16 cellular contexts compared by ENCODE assay signal in the genomic region with DNA sequence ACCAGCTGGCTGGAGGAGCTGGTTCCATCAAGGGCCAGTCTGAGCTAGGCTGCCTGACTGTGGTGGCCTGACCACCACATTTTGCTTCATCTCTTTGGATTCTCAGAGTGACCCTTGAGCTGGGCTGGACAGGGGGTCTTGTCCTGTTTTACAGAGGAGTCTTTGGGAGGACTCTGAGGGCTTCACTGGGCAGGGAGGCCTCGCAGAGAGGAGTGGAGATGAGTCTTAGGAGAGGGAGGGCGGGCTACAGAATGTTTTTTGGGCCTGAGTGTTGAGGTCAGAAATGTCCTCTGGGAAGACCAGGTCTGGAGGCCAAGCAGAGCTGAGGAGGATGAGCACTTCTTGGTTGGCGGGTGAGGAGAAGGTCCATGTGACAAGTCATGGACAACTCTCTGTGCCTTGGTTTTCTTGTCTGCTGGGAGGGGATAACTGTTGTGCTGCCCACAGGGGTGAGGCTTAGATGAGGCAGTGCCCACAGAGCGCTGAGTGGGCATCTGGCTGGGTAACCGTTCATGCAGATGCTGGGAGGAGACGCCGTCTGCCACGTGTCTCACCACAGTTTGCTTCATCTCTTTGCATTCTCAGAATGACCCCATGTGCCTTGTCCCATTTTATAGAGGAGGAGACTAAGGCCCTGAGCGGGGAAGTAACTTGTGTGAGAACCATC. TPM values are rescaled to one million over a fixed set of nuclear protein-coding genes. Genes with fewer than 3 reads are reported as not detected.
DNase-seq lines count a peak whose midpoint lies in the region; ATAC-seq and TF ChIP-seq lines count a peak whose summit lies in the region.
"Had no signal": no experiment of that assay in that cellular context is flagged by ENCODE, and none has a peak within 500 bp of the region (broad histone marks: within the 10 kb centered on the region; RNA-seq: fewer than 3 reads in every experiment).

No MANE protein-coding gene starts in this region.

- H3K4me2 ChIP-seq in neural progenitor cell = no peak overlapping the region

- no peak overlapping the region for H3K4me3 ChIP-seq in cardiac muscle cell
- no peak overlapping the region for H3K4me3 ChIP-seq in neural progenitor cell
- H3K4me3 ChIP-seq in transverse colon = no peak overlapping the region
- H3K4me3 ChIP-seq: GM23248, SJSA1 had no signal

- H3K36me3 ChIP-seq in cardiac muscle cell = no peaks in the 10 kb centered on the region
- H3K36me3 ChIP-seq in neural progenitor cell = no peaks in the 10 kb centered on the region
- H3K36me3 ChIP-seq in transverse colon = no peaks in the 10 kb centered on the region
- H3K36me3 ChIP-seq: SJSA1 had no signal

- H2AFZ ChIP-seq in neural progenitor cell (replicated peaks) = no peak overlapping the region
- H2AFZ ChIP-seq: GM23248 had no signal

- H3K4me1 ChIP-seq in cardiac muscle cell (ENCODE audit: low read depth) = peaks cover 83% of the 10 kb centered on the region
- H3K4me1 ChIP-seq in neural progenitor cell = no peaks in the 10 kb centered on the region
- peaks cover 62 to 90% (median 76%) of the 10 kb centered on the region in 4 donors for H3K4me1 ChIP-seq in transverse colon

- H3K9me3 Mint-ChIP-seq in endothelial cell (ENCODE audit: unreplicated experiment) = no peaks in the 10 kb centered on the region
- H3K9me3 Mint-ChIP-seq in neural progenitor cell = no peaks in the 10 kb centered on the region

- ATAC-seq in Right ventricle myocardium inferior = no peak

- intact Hi-C loops in Right ventricle myocardium inferior (cut with DNase I) = loop anchor here (5.0 kb wide), 1 partner anchor 47 kb away; no protein-coding TSS in a partner anchor
- intact Hi-C loops in transverse colon (cut with DNase I; ENCODE audit: low total_unique reads) = no loop called here

- no peak for TF ChIP-seq EP300 in transverse colon (IDR thresholded peaks at IDR 0.05; ENCODE audit: low read depth)

- in situ Hi-C loops in transverse colon (cut with MboI; ENCODE audit: low pct_ligation_motif_present in 1 of 4, low pct_unique_long_range_greater_than_20kb in 1 of 4, low sequenced_read_pairs in 3 of 4) = no loop called here

- H3K4me3 Mint-ChIP-seq in endothelial cell (ENCODE audit: unreplicated experiment) (peak overlapping the region; percentile 73), neural progenitor cell (no peak overlapping the region)

- H3F3A ChIP-seq in neural progenitor cell (ENCODE audit: low read depth) = no peaks in the 10 kb centered on the region

- H3K27me3 Mint-ChIP-seq in endothelial cell (ENCODE audit: unreplicated experiment) (peaks cover 9% of the 10 kb centered on the region), neural progenitor cell (ENCODE audit: insufficient read depth, low read depth) (peaks cover 8% of the 10 kb centered on the region)

- H3K9ac ChIP-seq in neural progenitor cell = no peak overlapping the region
- H3K9ac ChIP-seq: GM23248 had no signal

- H3K9me3 ChIP-seq in cardiac muscle cell (ENCODE audit: low read depth) (no peaks in the 10 kb centered on the region), neural progenitor cell (ENCODE audit: low read depth) (no peaks in the 10 kb centered on the region), transverse colon (no peaks in the 10 kb centered on the region)
- H3K9me3 ChIP-seq: SJSA1 had no signal

- peaks cover 73% of the 10 kb centered on the region for H3K4me1 Mint-ChIP-seq in endothelial cell (ENCODE audit: unreplicated experiment)
- H3K4me1 Mint-ChIP-seq in neural progenitor cell = peaks cover 22% of the 10 kb centered on the region

- peak overlapping the region; percentile 94 for H3K27ac Mint-ChIP-seq in endothelial cell (ENCODE audit: unreplicated experiment)
- peak overlapping the region; percentile 66 for H3K27ac Mint-ChIP-seq in neural progenitor cell

- 94% methylated on average over 9 of the region's 9 CpGs; no CpG with 5 or more reads in 1 of the 2 donors for WGBS in transverse colon (ENCODE audit: low coverage in 1 of 2), 2 donors

- TF ChIP-seq CTCF in cardiac muscle cell (IDR thresholded peaks at IDR 0.05; ENCODE audit: low read depth, low read length) = no peak
- TF ChIP-seq CTCF in endothelial cell (IDR thresholded peaks at IDR 0.05; ENCODE audit: unreplicated experiment) = no peak
- no peak for TF ChIP-seq CTCF in neural progenitor cell (IDR thresholded peaks at IDR 0.05)
- TF ChIP-seq CTCF in transverse colon (IDR thresholded peaks at IDR 0.05) = no peak
- TF ChIP-seq CTCF in GM10266 (IDR thresholded peaks at IDR 0.05; ENCODE audit: control insufficient read depth, insufficient read depth, low read depth, missing control alignments) = no peak

- DNase-seq in cardiac muscle cell (ENCODE audit: low read depth in 1 of 2, low spot score in 1 of 2) (no peak), Right ventricle myocardium inferior (ENCODE audit: missing footprints) (no peak), endothelial cell (ENCODE audit: low spot score) (no peak), neural progenitor cell (ENCODE audit: low spot score) (no peak), transverse colon (no peak), NCI-H2107 treated with DMSO at 0.1 percent for 48 hours (lab: John Stamatoyannopoulos, UW; ENCODE audit: unreplicated experiment) (no peak), glomerular visceral epithelial cell (ENCODE audit: extremely low spot score) (no peak), GM10266 (ENCODE audit: extremely low spot score) (no peak)
- DNase-seq: activated CD8-positive, alpha-beta memory T cell treated with anti-CD3 and anti-CD28 coated beads for 24 hours; activated effector memory CD4-positive, alpha-beta T cell treated with Interleukin-2 at 50 U/mL for 16 hours; Calu3; effector CD4-positive, alpha-beta T cell; GM23248; midbrain; NCI-H2171 had no signal

- H3K27ac ChIP-seq in cardiac muscle cell = peak overlapping the region; percentile 95
- no peak overlapping the region for H3K27ac ChIP-seq in neural progenitor cell
- H3K27ac ChIP-seq in transverse colon = peak overlapping the region; percentile 80 to 90 (median 82)
- H3K27ac ChIP-seq: GM23248, SJSA1 had no signal

- H3K36me3 Mint-ChIP-seq in endothelial cell (ENCODE audit: low read depth, unreplicated experiment) (peaks cover 12% of the 10 kb centered on the region), neural progenitor cell (no peaks in the 10 kb centered on the region)

- H3K79me2 ChIP-seq in neural progenitor cell (ENCODE audit: low read depth) = no peaks in the 10 kb centered on the region

- TF ChIP-seq POLR2A in transverse colon (IDR thresholded peaks at IDR 0.05) = no peak

- H3K27me3 ChIP-seq in cardiac muscle cell (no peaks in the 10 kb centered on the region), neural progenitor cell (no peaks in the 10 kb centered on the region), transverse colon (no peaks in the 10 kb centered on the region)
- H3K27me3 ChIP-seq: SJSA1 had no signal

- no peaks in the 10 kb centered on the region for H4K20me1 ChIP-seq in neural progenitor cell (ENCODE audit: low read depth)

RNA-seq across cellular contexts. Expression of a gene that starts 9.4 kb away (rescaled TPM):
- total RNA-seq in cardiac muscle cell (179 and 289 TPM in 2 replicates), Right ventricle myocardium inferior (11.8 TPM), endothelial cell (ENCODE audit: unreplicated experiment) (195 TPM), neural progenitor cell (ENCODE audit: low replicate concordance) (6.8 and 8.7 TPM in 2 replicates), transverse colon (100 to 1,000 TPM in 3 of 4 donors, 10 to 100 TPM in 1; 97.7 to 152 (median 148) TPM)
- polyA plus RNA-seq in cardiac muscle cell = 252 and 541 TPM in 2 replicates
- total RNA-seq: GM23248 had no signal

RNA-seq across cellular contexts. Expression of a gene that starts 44.0 kb away (rescaled TPM):
- total RNA-seq in cardiac muscle cell (not detected in 2 replicates), Right ventricle myocardium inferior (0.19 TPM), endothelial cell (ENCODE audit: unreplicated experiment) (not detected), neural progenitor cell (ENCODE audit: low replicate concordance) (not detected in 2 replicates), transverse colon (100 to 1,000 TPM in 2 of 4 donors, 10 to 100 TPM in 2; 18.9 to 241 (median 78.9) TPM)
- 0.26 and 0.53 TPM in 2 replicates for polyA plus RNA-seq in cardiac muscle cell
- total RNA-seq: SJSA1 had no signal

Comparison
In these comparisons a context has a peak if more than half of its experiments do, and no peak if none do; other contexts are left out.
1. RNA of a gene that starts 44.0 kb away (total RNA-seq): 18.9 to 241 TPM in transverse colon; 0.19 TPM in Right ventricle myocardium inferior (single experiment), not detected in cardiac muscle cell, not detected in endothelial cell (single experiment) and not detected in neural progenitor cell; every median in the first group is over 10 times any median in the second.